ENCODE assay signal across 8 cellular contexts in genomic region chr22:45235101-45235777, GRCh38. TPM values are rescaled to one million over a fixed set of nuclear protein-coding genes. Genes with fewer than 3 reads are reported as not detected.
DNase-seq lines count a peak whose midpoint lies in the region; ATAC-seq and TF ChIP-seq lines count a peak whose summit lies in the region.

No MANE protein-coding gene starts in this region.

- peak overlapping the region; percentile 31 for H3K4me2 ChIP-seq in SU-DHL-6 (ENCODE audit: low read depth, low read length, poor library complexity, severe bottlenecking)

- H3K36me3 Mint-ChIP-seq in CD14-positive monocyte, result peaks cover 47 to 74% of the 10 kb centered on the region in 2 donors

- H3K9me3 Mint-ChIP-seq in CD14-positive monocyte, result no peaks in the 10 kb centered on the region

- no peaks in the 10 kb centered on the region for H3K79me2 ChIP-seq in SU-DHL-6 (ENCODE audit: insufficient read depth, low read length)

- no peak for TF ChIP-seq CTCF in CD14-positive monocyte (IDR thresholded peaks at IDR 0.05)
- TF ChIP-seq CTCF in SU-DHL-6 (IDR thresholded peaks at IDR 0.05; ENCODE audit: insufficient read depth, low read length, poor library complexity, severe bottlenecking), result no peak

- no peaks in the 10 kb centered on the region for H3K36me3 ChIP-seq in SU-DHL-6 (ENCODE audit: low read length)

- 0 out of 2 replicates have a peak, but pooled peaks cover 4% of the 10 kb centered on the region for H3F3A ChIP-seq in SU-DHL-6 (ENCODE audit: insufficient read depth)

- H3K27me3 ChIP-seq in SU-DHL-6 (ENCODE audit: low read length), result no peaks in the 10 kb centered on the region

- no peaks in the 10 kb centered on the region for H3K9me2 ChIP-seq in SU-DHL-6 (replicated peaks; ENCODE audit: insufficient read depth, low read length)

- peaks cover 97% of the 10 kb centered on the region for H3K4me1 Mint-ChIP-seq in CD14-positive monocyte

- intact Hi-C loops in CD14-positive monocyte (cut with micrococcal nuclease), result no loop called here

- H3K4me3 ChIP-seq in SU-DHL-6 (ENCODE audit: insufficient read depth, low read length, poor library complexity, severe bottlenecking), result no peak overlapping the region
- H3K4me3 ChIP-seq in skin epidermis, result no peak overlapping the region

- peak overlapping the region; percentile 83 to 93 (median 90) for H3K27ac Mint-ChIP-seq in CD14-positive monocyte

- no peak overlapping the region for H2AFZ ChIP-seq in SU-DHL-6 (ENCODE audit: low read depth, low read length, severe bottlenecking)

- peak; percentile 81 for DNase-seq in CD14-positive monocyte (ENCODE audit: low spot score)
- DNase-seq in activated effector memory CD4-positive, alpha-beta T cell treated with anti-CD3 and anti-CD28 coated beads, Interleukin-2, amount 50 U/mL, for 16 hours, result no peak
- no peak for DNase-seq in middle frontal gyrus (ENCODE audit: extremely low spot score, low spot score)
- no peak for DNase-seq in activated CD8-positive, alpha-beta memory T cell treated with anti-CD3 and anti-CD28 coated beads for 24 hours

- no peaks in the 10 kb centered on the region for H4K20me1 ChIP-seq in SU-DHL-6 (ENCODE audit: low read depth, low read length)

- H3K9me3 ChIP-seq in SU-DHL-6 (ENCODE audit: insufficient read depth, low read length), result no peaks in the 10 kb centered on the region

- H3K27ac ChIP-seq in SU-DHL-6 (ENCODE audit: low read depth, low read length) (peak overlapping the region; percentile 8; the same call in 1 of the 2 replicates), skin epidermis (peak overlapping the region in 14 of 21 experiments; percentile 21 to 81 (median 60))

- no peak overlapping the region; the same call in 1 of the 2 replicates for H3K9ac ChIP-seq in SU-DHL-6 (ENCODE audit: low read length)

- peak overlapping the region; percentile 63 to 83 for H3K4me3 Mint-ChIP-seq in CD14-positive monocyte

- ATAC-seq in GM18909 (IDR thresholded peaks at IDR 0.05; ENCODE audit: poor library complexity, unreplicated experiment), result peak; percentile 63
- ATAC-seq in HG03095 (IDR thresholded peaks at IDR 0.05; ENCODE audit: unreplicated experiment), result peak; percentile 62

- peaks cover 0 to 6% (median 3%) of the 10 kb centered on the region in 3 donors for H3K27me3 Mint-ChIP-seq in CD14-positive monocyte (ENCODE audit: low read depth in 3 of 3)

RNA-seq across cellular contexts. Expression of gene KIAA0930, which starts 5.5 kb away (rescaled TPM):
- 10 to 100 TPM; 14.0 to 15.6 TPM for polyA plus RNA-seq in CD14-positive monocyte

RNA-seq across cellular contexts. Expression of gene UPK3A, which starts 49.5 kb away (rescaled TPM):
- 10 to 100 TPM; 14.0 to 19.0 TPM for polyA plus RNA-seq in CD14-positive monocyte
